In genomic region chr2:32701806-32702205, GRCh38 we compare ENCODE assay signal across 27 cellular contexts.
"Had no signal": no experiment of that assay in that cellular context is flagged by ENCODE, and none has a peak within 500 bp of the region (broad histone marks: within the 10 kb centered on the region; RNA-seq: fewer than 3 reads in every experiment).

No MANE protein-coding gene starts in this region.

- H3K4me1 Mint-ChIP-seq: mesothelial cell of epicardium had no signal

- H3K27ac Mint-ChIP-seq: activated CD4-positive, alpha-beta T cell treated with anti-CD3 and anti-CD28 coated beads, Interleukin-2, amount 10 ng/mL, durations not matched to agents 24 days and 14 days; activated CD8-positive, alpha-beta T cell treated with anti-CD3 and anti-CD28 coated beads, Interleukin-2, amount 10 ng/mL, durations not matched to agents 7 days and 5 days; activated naive CD4-positive, alpha-beta T cell treated with anti-CD3 and anti-CD28 coated beads, Interleukin-2, amount 50 U/mL, for 24 hours; activated naive CD8-positive, alpha-beta T cell treated with anti-CD3 and anti-CD28 coated beads, Interleukin-2, amount 50 U/mL, for 24 hours; mesothelial cell of epicardium; stimulated activated naive CD8-positive, alpha-beta T cell treated with anti-CD3 and anti-CD28 coated beads, Interleukin-15, Interleukin-2, amounts not matched to agents 100 ng/mL and 50 ng/mL, for 24 hours had no signal

- H3K27me3 Mint-ChIP-seq: activated CD4-positive, alpha-beta T cell treated with anti-CD3 and anti-CD28 coated beads, Interleukin-2, amount 10 ng/mL, durations not matched to agents 24 days and 14 days; activated naive CD4-positive, alpha-beta T cell treated with anti-CD3 and anti-CD28 coated beads, Interleukin-2, amount 50 U/mL, for 24 hours; activated naive CD8-positive, alpha-beta T cell treated with anti-CD3 and anti-CD28 coated beads, Interleukin-2, amount 50 U/mL, for 24 hours; effector memory CD8-positive, alpha-beta T cell; naive B cell; stimulated activated naive CD8-positive, alpha-beta T cell treated with anti-CD3 and anti-CD28 coated beads, Interleukin-15, Interleukin-2, amounts not matched to agents 100 ng/mL and 50 ng/mL, for 24 hours had no signal

- H3K9me3 Mint-ChIP-seq: activated CD4-positive, alpha-beta T cell treated with anti-CD3 and anti-CD28 coated beads, Interleukin-2, amount 10 ng/mL, durations not matched to agents 24 days and 14 days; activated naive CD4-positive, alpha-beta T cell treated with anti-CD3 and anti-CD28 coated beads, Interleukin-2, amount 50 U/mL, for 24 hours; activated naive CD8-positive, alpha-beta T cell treated with anti-CD3 and anti-CD28 coated beads, Interleukin-2, amount 50 U/mL, for 24 hours; effector memory CD8-positive, alpha-beta T cell; mesothelial cell of epicardium; naive B cell; stimulated activated effector memory CD8-positive, alpha-beta T cell treated with anti-CD3 and anti-CD28 coated beads, Interleukin-12 subunit alpha, Interleukin-12 subunit beta, amount 100 ng/mL, for 72 hours; stimulated activated naive CD8-positive, alpha-beta T cell treated with anti-CD3 and anti-CD28 coated beads, Interleukin-15, Interleukin-2, amounts not matched to agents 100 ng/mL and 50 ng/mL, for 24 hours had no signal

- H3K4me3 Mint-ChIP-seq: activated CD4-positive, alpha-beta T cell treated with anti-CD3 and anti-CD28 coated beads, Interleukin-2, amount 10 ng/mL, durations not matched to agents 24 days and 14 days; activated CD8-positive, alpha-beta T cell treated with anti-CD3 and anti-CD28 coated beads, Interleukin-2, amount 10 ng/mL, durations not matched to agents 7 days and 5 days; activated naive CD4-positive, alpha-beta T cell treated with anti-CD3 and anti-CD28 coated beads, Interleukin-2, amount 50 U/mL, for 24 hours; activated naive CD8-positive, alpha-beta T cell treated with anti-CD3 and anti-CD28 coated beads, Interleukin-2, amount 50 U/mL, for 24 hours; effector memory CD8-positive, alpha-beta T cell; mesothelial cell of epicardium; naive B cell; stimulated activated effector memory CD8-positive, alpha-beta T cell treated with anti-CD3 and anti-CD28 coated beads, Interleukin-12 subunit alpha, Interleukin-12 subunit beta, amount 100 ng/mL, for 72 hours; stimulated activated naive CD8-positive, alpha-beta T cell treated with anti-CD3 and anti-CD28 coated beads, Interleukin-15, Interleukin-2, amounts not matched to agents 100 ng/mL and 50 ng/mL, for 24 hours had no signal

- ATAC-seq: activated CD4-positive, CD25-positive, alpha-beta regulatory T cell treated with anti-CD3 and anti-CD28 coated beads, Interleukin-2, amount 50 U/mL, for 24 hours; activated CD8-positive, alpha-beta T cell treated with anti-CD3 and anti-CD28 coated beads, Interleukin-2, amount 10 ng/mL, durations not matched to agents 7 days and 5 days; activated naive CD8-positive, alpha-beta T cell treated with anti-CD3 and anti-CD28 coated beads, Interleukin-2, amount 50 U/mL, for 24 hours; effector memory CD8-positive, alpha-beta T cell; gastrocnemius medialis; stimulated activated effector memory CD8-positive, alpha-beta T cell treated with anti-CD3 and anti-CD28 coated beads, Interleukin-12 subunit alpha, Interleukin-12 subunit beta, amount 100 ng/mL, for 72 hours; upper lobe of right lung had no signal

- DNase-seq: activated CD4-positive, alpha-beta T cell treated with anti-CD3 and anti-CD28 coated beads, Interleukin-2, amount 10 ng/mL, durations not matched to agents 24 days and 14 days; activated CD8-positive, alpha-beta T cell treated with anti-CD3 and anti-CD28 coated beads, Interleukin-2, amount 10 ng/mL, durations not matched to agents 7 days and 5 days; activated gamma-delta T cell; activated naive CD8-positive, alpha-beta T cell treated with anti-CD3 and anti-CD28 coated beads, Interleukin-2, amount 50 U/mL, for 24 hours; amygdala; caudate nucleus; cortex of kidney; effector memory CD8-positive, alpha-beta T cell; erythroblast; gastrocnemius medialis; glutamatergic neuron; mammary epithelial cell; naive B cell; ovary; sigmoid colon; small intestine; stimulated activated CD4-positive, alpha-beta T cell treated with anti-CD3 and anti-CD28 coated beads, Interleukin-4, amount 100 ng/mL, for 24 hours; T-helper 9 cell; thyroid gland; upper lobe of right lung; WERI-Rb-1 had no signal

- H3K27ac ChIP-seq: gastrocnemius medialis, ovary, prostate gland, sigmoid colon, thyroid gland, upper lobe of right lung, WERI-Rb-1 had no signal
